16 cellular contexts compared by ENCODE assay signal in the genomic region with DNA sequence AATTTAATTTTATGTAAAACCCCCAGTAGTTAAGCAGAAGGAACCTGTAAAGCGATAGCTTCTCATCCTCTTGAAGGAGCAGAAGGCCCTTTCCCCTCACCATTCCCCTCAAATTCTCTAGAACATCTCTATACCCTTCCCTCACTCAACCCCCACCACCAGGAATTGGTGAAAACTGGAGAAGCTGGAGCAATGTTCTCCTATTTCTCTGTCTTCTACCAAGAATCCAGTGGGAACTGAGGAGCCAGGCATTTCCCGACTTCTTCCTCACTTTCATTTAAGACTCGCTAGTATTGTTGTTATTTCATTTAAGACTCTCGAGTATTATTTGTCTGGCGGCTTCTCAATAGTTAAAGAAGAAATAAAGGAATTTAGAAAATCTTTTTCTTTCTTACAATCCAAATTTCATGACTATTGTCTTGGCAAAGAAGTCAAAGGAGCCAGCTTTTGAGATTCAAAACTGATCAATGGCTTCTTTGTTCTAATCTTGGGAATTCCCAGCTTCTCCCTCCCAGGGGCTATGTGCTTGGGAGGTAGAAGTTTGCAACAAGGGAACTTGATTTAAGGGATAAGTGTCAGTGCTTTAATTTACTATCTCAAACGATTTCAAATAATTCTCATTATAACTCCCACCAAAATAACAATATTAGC.
DNase-seq lines count a peak whose midpoint lies in the region; ATAC-seq and TF ChIP-seq lines count a peak whose summit lies in the region.
"Had no signal": no experiment of that assay in that cellular context is flagged by ENCODE, and none has a peak within 500 bp of the region (broad histone marks: within the 10 kb centered on the region; RNA-seq: fewer than 3 reads in every experiment).

No MANE protein-coding gene starts in this region.

- no peak for ATAC-seq in GM21360 (IDR thresholded peaks at IDR 0.05; ENCODE audit: unreplicated experiment)
- ATAC-seq: pancreas had no signal

- intact Hi-C loops in thyroid gland (cut with DNase I), result no loop called here

- no peak for TF ChIP-seq POLR2A in thyroid gland (IDR thresholded peaks at IDR 0.05)

- no peak for TF ChIP-seq CTCF in progenitor cell of endocrine pancreas (IDR thresholded peaks at IDR 0.05; ENCODE audit: unreplicated experiment)
- TF ChIP-seq CTCF in thyroid gland (IDR thresholded peaks at IDR 0.05), result no peak

- WGBS in HUES64, result 20% methylated on average over 2 of the region's 6 CpGs
- WGBS in thyroid gland, 2 donors, result 74 to 83% methylated on average over 6 of the region's 6 CpGs

- H3K4me3 ChIP-seq in H7 (ENCODE audit: insufficient read depth, low read depth, low read length) (no peak overlapping the region), HUES64 (ENCODE audit: low read length) (peak overlapping the region; percentile 22), thyroid gland (replicated peaks in 1 of 3) (no peak overlapping the region)
- H3K4me3 ChIP-seq: MG63, pancreas had no signal

- H3K9ac ChIP-seq in HUES64 (ENCODE audit: low read depth, low read length), result peak overlapping the region; percentile 47; the same call in 1 of the 2 replicates

- H3K27ac ChIP-seq in HUES64 (ENCODE audit: low read depth, low read length) (peak overlapping the region; percentile 93), thyroid gland (no peak overlapping the region)
- H3K27ac ChIP-seq: pancreas had no signal

- peak overlapping the region; percentile 63 for H3K27ac Mint-ChIP-seq in progenitor cell of endocrine pancreas
- H3K27ac Mint-ChIP-seq: activated B cell treated with CpG ODN at 0.5 μM for 24 hours; activated T-helper 17 cell treated with anti-CD3 and anti-CD28 coated beads, Interleukin-2, amount 50 U/mL, for 72 hours had no signal

- H3K9me3 Mint-ChIP-seq in progenitor cell of endocrine pancreas (ENCODE audit: low read depth), result no peaks in the 10 kb centered on the region
- H3K9me3 Mint-ChIP-seq: activated B cell treated with CpG ODN at 0.5 μM for 24 hours; activated T-helper 17 cell treated with anti-CD3 and anti-CD28 coated beads, Interleukin-2, amount 50 U/mL, for 72 hours had no signal

- no peaks in the 10 kb centered on the region for H3K27me3 ChIP-seq in H7 (ENCODE audit: control insufficient read depth, insufficient read depth, low read length)
- H3K27me3 ChIP-seq in HUES64 (ENCODE audit: insufficient read depth, low read length), result no peaks in the 10 kb centered on the region
- H3K27me3 ChIP-seq in thyroid gland, result no peaks in the 10 kb centered on the region
- H3K27me3 ChIP-seq: MG63, pancreas had no signal

- H3K27me3 Mint-ChIP-seq in progenitor cell of endocrine pancreas, result no peaks in the 10 kb centered on the region
- H3K27me3 Mint-ChIP-seq: activated B cell treated with CpG ODN at 0.5 μM for 24 hours; activated T-helper 17 cell treated with anti-CD3 and anti-CD28 coated beads, Interleukin-2, amount 50 U/mL, for 72 hours had no signal

- DNase-seq in H7 (peak; percentile 37), iPS DF 19.7 (ENCODE audit: low read depth, low spot score) (peak; percentile 83), progenitor cell of endocrine pancreas (ENCODE audit: low spot score, unreplicated experiment) (no peak), thyroid gland (no peak), D341Med (ENCODE audit: low spot score) (no peak)
- DNase-seq: activated B cell treated with CpG ODN at 0.5 μM for 24 hours; cerebellar nuclear complex; effector memory CD4-positive, alpha-beta T cell; GOT3; MG63; pancreas; SIG-M5; stimulated activated CD4-positive, alpha-beta T cell treated with anti-CD3 and anti-CD28 coated beads, Interleukin-4, amount 100 ng/mL, for 24 hours had no signal

- no peaks in the 10 kb centered on the region for H3K9me3 ChIP-seq in HUES64 (ENCODE audit: insufficient read depth, low read depth, low read length)
- H3K9me3 ChIP-seq in thyroid gland, result no peaks in the 10 kb centered on the region
- H3K9me3 ChIP-seq: MG63, pancreas had no signal

- H3K36me3 Mint-ChIP-seq in progenitor cell of endocrine pancreas (ENCODE audit: insufficient read depth), result no peaks in the 10 kb centered on the region

- H3K4me3 Mint-ChIP-seq in progenitor cell of endocrine pancreas (ENCODE audit: low read depth), result no peak overlapping the region
- H3K4me3 Mint-ChIP-seq: activated B cell treated with CpG ODN at 0.5 μM for 24 hours; activated T-helper 17 cell treated with anti-CD3 and anti-CD28 coated beads, Interleukin-2, amount 50 U/mL, for 72 hours had no signal

- H3K4me1 ChIP-seq in HUES64 (ENCODE audit: insufficient read depth, low read length), result peaks cover 70% of the 10 kb centered on the region
- H3K4me1 ChIP-seq in thyroid gland, result peaks cover 7 to 19% of the 10 kb centered on the region in 2 donors
- H3K4me1 ChIP-seq: pancreas had no signal

- no peaks in the 10 kb centered on the region for H3K36me3 ChIP-seq in H7 (replicated peaks; ENCODE audit: control insufficient read depth, insufficient read depth, low read length)
- no peaks in the 10 kb centered on the region for H3K36me3 ChIP-seq in HUES64 (ENCODE audit: insufficient read depth, low read length)
- H3K36me3 ChIP-seq in thyroid gland, result no peaks in the 10 kb centered on the region
- H3K36me3 ChIP-seq: MG63, pancreas had no signal

- H3K4me1 Mint-ChIP-seq in progenitor cell of endocrine pancreas (ENCODE audit: low read depth), result peaks cover 24% of the 10 kb centered on the region
- H3K4me1 Mint-ChIP-seq: activated B cell treated with CpG ODN at 0.5 μM for 24 hours; activated T-helper 17 cell treated with anti-CD3 and anti-CD28 coated beads, Interleukin-2, amount 50 U/mL, for 72 hours had no signal

Comparison
In these comparisons a context has a peak if more than half of its experiments do, and no peak if none do; other contexts are left out.
1. DNase-seq: peak in H7 (single experiment) and iPS DF 19.7 (single experiment); none in progenitor cell of endocrine pancreas (single experiment), thyroid gland (0 of 2) and D341Med (single experiment).